Comparison of ENCODE assay signal across 24 cellular contexts in genomic region chr4:24669751-24670150, GRCh38.
"Had no signal": no experiment of that assay in that cellular context is flagged by ENCODE, and none has a peak within 500 bp of the region (broad histone marks: within the 10 kb centered on the region; RNA-seq: fewer than 3 reads in every experiment).

No MANE protein-coding gene starts in this region.

- H3K36me3 ChIP-seq: MG63 had no signal

- H3K27me3 ChIP-seq: MG63 had no signal

- H3K4me2 ChIP-seq: KMS-11 had no signal

- H3K4me3 ChIP-seq: MG63 had no signal

- DNase-seq: Karpas-422, Kasumi-1, MG63, MM.1S, MV-4-11, NCI-H1048, NCI-H1105, NCI-H1417 treated with DMSO at 0.1 percent for 48 hours, NCI-H146, NCI-H1694, NCI-H1694 treated with DMSO at 0.1 percent for 48 hours, NCI-H187, NCI-H187 treated with DMSO at 0.1 percent for 48 hours, NCI-H1930, NCI-H2029 treated with DMSO at 0.1 percent for 48 hours, NCI-H2081, NCI-H2081 treated with DMSO at 0.1 percent for 48 hours, NCI-H2107, NCI-H2227 treated with DMSO at 0.1 percent for 48 hours, NCI-H226, NCI-H446, NCI-H446 treated with DMSO at 0.1 percent for 48 hours, NCI-H510A had no signal

- H3K9ac ChIP-seq: KMS-11 had no signal

- H3K27ac ChIP-seq: KMS-11 had no signal

- H3K9me3 ChIP-seq: MG63 had no signal
